In the genomic region with DNA sequence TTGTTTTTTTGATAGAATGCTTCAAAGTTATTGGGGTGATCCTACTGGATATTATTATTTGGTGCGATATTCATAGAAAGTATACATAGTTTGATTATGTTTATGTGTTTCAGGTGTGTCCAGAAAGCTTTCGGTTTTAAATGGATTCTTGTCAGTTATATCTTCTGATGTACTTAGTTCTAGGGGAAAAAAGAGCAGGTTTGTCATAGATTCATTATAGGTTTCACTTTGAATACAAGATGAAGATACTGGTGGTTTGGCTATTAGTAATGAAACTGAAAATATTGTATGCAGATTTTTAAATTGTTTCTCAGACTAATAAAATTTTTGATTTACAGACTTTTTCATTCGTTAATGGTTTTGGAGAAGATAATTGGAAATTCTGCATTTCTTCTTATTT, we compare ENCODE assay signal across 14 cellular contexts.
A peak's percentile ranks its signal among the peaks of the same experiment; 100 is the strongest.
DNase-seq lines count a peak whose midpoint lies in the region; ATAC-seq and TF ChIP-seq lines count a peak whose summit lies in the region.
"Had no signal": no experiment of that assay in that cellular context is flagged by ENCODE, and none has a peak within 500 bp of the region (broad histone marks: within the 10 kb centered on the region; RNA-seq: fewer than 3 reads in every experiment).

No MANE protein-coding gene starts in this region.

- peaks cover 28% of the 10 kb centered on the region for H3K36me3 Mint-ChIP-seq in activated T-cell treated with anti-CD3 and anti-CD28 coated beads, Interleukin-2, amount 50 U/mL, for 4 hours (ENCODE audit: insufficient read depth)

- ATAC-seq in activated T-cell treated with anti-CD3 and anti-CD28 coated beads, Interleukin-2, amount 50 U/mL, for 4 hours = peak in 1 of 2 donors; percentile 48
- ATAC-seq in GM21825 (IDR thresholded peaks at IDR 0.05; ENCODE audit: unreplicated experiment) (peak; percentile 79), HG03354 (IDR thresholded peaks at IDR 0.05; ENCODE audit: poor library complexity, severe bottlenecking, unreplicated experiment) (peak; percentile 98)
- ATAC-seq: gastroesophageal sphincter had no signal

- no peak for DNase-seq in activated T-cell treated with anti-CD3 and anti-CD28 coated beads, Interleukin-2, amount 50 U/mL, for 4 hours
- no peak for DNase-seq in activated T-cell treated with anti-CD3 and anti-CD28 coated beads, Interleukin-2, amount 50 U/mL, for 1 hour
- no peak for DNase-seq in foreskin fibroblast
- no peak for DNase-seq in RKO (ENCODE audit: low spot score)
- DNase-seq in stimulated activated CD4-positive, alpha-beta T cell treated with anti-CD3 and anti-CD28 coated beads, Interleukin-2, amount 100 ng/mL, for 48 hours = no peak
- no peak for DNase-seq in superior temporal gyrus (ENCODE audit: extremely low spot score)
- DNase-seq: activated effector memory CD4-positive, alpha-beta T cell treated with Interleukin-2 at 50 U/mL for 16 hours; HFFc6; posterior cingulate gyrus; T1000; tibial artery had no signal

- no peak overlapping the region for H3K4me3 ChIP-seq in foreskin fibroblast (ENCODE audit: low read depth in 1 of 2, low read length in 2 of 2)
- H3K4me3 ChIP-seq: gastroesophageal sphincter, tibial artery had no signal

- peaks cover 22% of the 10 kb centered on the region for H3K4me1 Mint-ChIP-seq in activated T-cell treated with anti-CD3 and anti-CD28 coated beads, Interleukin-2, amount 50 U/mL, for 4 hours (ENCODE audit: low read depth)

- peak overlapping the region; percentile 0 for H3K4me3 Mint-ChIP-seq in activated T-cell treated with anti-CD3 and anti-CD28 coated beads, Interleukin-2, amount 50 U/mL, for 4 hours
- H3K4me3 Mint-ChIP-seq: HFFc6 had no signal

- no peaks in the 10 kb centered on the region for H3K9me3 Mint-ChIP-seq in activated T-cell treated with anti-CD3 and anti-CD28 coated beads, Interleukin-2, amount 50 U/mL, for 4 hours
- H3K9me3 Mint-ChIP-seq: HFFc6 had no signal

- no peaks in the 10 kb centered on the region for H3K27me3 Mint-ChIP-seq in activated T-cell treated with anti-CD3 and anti-CD28 coated beads, Interleukin-2, amount 50 U/mL, for 4 hours (ENCODE audit: low read depth)

- no peak for TF ChIP-seq CTCF in foreskin fibroblast (IDR thresholded peaks at IDR 0.05; ENCODE audit: low read depth, low read length)
